In the genomic region with DNA sequence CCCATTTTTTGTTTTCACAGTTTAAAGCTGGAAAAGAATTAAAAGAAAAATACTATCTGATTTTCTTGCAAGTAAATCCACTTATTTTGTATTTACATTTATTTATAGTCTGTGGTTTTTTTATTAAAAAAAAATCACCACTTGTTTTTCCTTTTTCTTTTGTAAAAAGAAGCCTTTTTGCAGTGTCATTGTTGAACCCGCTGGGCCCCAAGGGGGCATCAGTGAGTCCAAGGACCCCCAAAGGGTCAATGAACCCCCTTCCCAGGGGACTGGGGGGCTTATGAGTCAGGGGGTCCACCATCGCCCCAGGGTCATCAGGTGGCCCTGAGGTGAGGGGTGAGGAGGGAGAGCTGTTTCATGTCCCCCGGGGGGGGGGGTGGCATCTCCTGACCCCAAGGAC, we compare ENCODE assay signal across 17 cellular contexts. TPM values are rescaled to one million over a fixed set of nuclear protein-coding genes. Genes with fewer than 3 reads are reported as not detected.
DNase-seq lines count a peak whose midpoint lies in the region; ATAC-seq, FAIRE-seq and TF ChIP-seq lines count a peak whose summit lies in the region.
"Had no signal": no experiment of that assay in that cellular context is flagged by ENCODE, and none has a peak within 500 bp of the region (broad histone marks: within the 10 kb centered on the region; RNA-seq: fewer than 3 reads in every experiment).

No MANE protein-coding gene starts in this region.

- BruUV-seq in A673 (replicated peaks; lab: Mats Ljungman, UMichigan), result no TSS peak
- BruUV-seq in PC-3 (replicated peaks; lab: Mats Ljungman, UMichigan), result no TSS peak

- H3K4ac ChIP-seq in H9 (ENCODE audit: low read depth, low read length), result no peak overlapping the region

- H3K9ac ChIP-seq in H9 (ENCODE audit: extremely low read depth, insufficient read length, low read length), result no peak overlapping the region
- H3K9ac ChIP-seq in PC-3 (ENCODE audit: low read length), result no peak overlapping the region
- no peak overlapping the region for H3K9ac ChIP-seq in endodermal cell (ENCODE audit: extremely low read depth, low read length, poor library complexity, severe bottlenecking)
- no peak overlapping the region for H3K9ac ChIP-seq in kidney (ENCODE audit: low read length in 2 of 2)

- no peak overlapping the region for H4K5ac ChIP-seq in H9 (ENCODE audit: insufficient read length, low read depth, low read length)

- H3K9me3 ChIP-seq in A673 (ENCODE audit: low read depth, low read length, poor library complexity, severe bottlenecking) (no peaks in the 10 kb centered on the region), H9 (ENCODE audit: control insufficient read depth, low read depth, low read length) (no peaks in the 10 kb centered on the region), PC-3 (ENCODE audit: low read length) (no peaks in the 10 kb centered on the region), endodermal cell (ENCODE audit: control insufficient read depth, low read length) (no peaks in the 10 kb centered on the region), kidney (ENCODE audit: control insufficient read depth in 1 of 2, low read length in 2 of 2) (no peaks in the 10 kb centered on the region), aorta (ENCODE audit: control insufficient read depth, low read length) (no peaks in the 10 kb centered on the region)

- no peaks in the 10 kb centered on the region for H3K27me3 ChIP-seq in A673 (replicated peaks; ENCODE audit: insufficient read depth, low read depth, low read length, poor library complexity)
- H3K27me3 ChIP-seq in H9 (ENCODE audit: insufficient read depth, low read length), result no peaks in the 10 kb centered on the region
- no peaks in the 10 kb centered on the region for H3K27me3 ChIP-seq in PC-3 (ENCODE audit: low read length)
- no peaks in the 10 kb centered on the region for H3K27me3 ChIP-seq in endodermal cell (ENCODE audit: control insufficient read depth, insufficient read depth, low read length, poor library complexity, severe bottlenecking)
- H3K27me3 ChIP-seq in aorta (ENCODE audit: control insufficient read depth in 1 of 2, insufficient read depth in 2 of 2, low read length in 1 of 2), result no peaks in the 10 kb centered on the region

- H3K4me1 Mint-ChIP-seq in H9, result peaks cover 21 to 39% of the 10 kb centered on the region in 2 experiments
- peaks cover 15% of the 10 kb centered on the region for H3K4me1 Mint-ChIP-seq in endodermal cell

- no peak for FAIRE-seq in kidney (lab: Jason Lieb, UNC)
- FAIRE-seq: GM19239 had no signal

- H3K9me2 ChIP-seq in PC-3 (replicated peaks; ENCODE audit: low read length), result no peaks in the 10 kb centered on the region

- no peak for DNase-seq in A673 (ENCODE audit: low spot score)
- no peak for DNase-seq in H9
- no peak for DNase-seq in PC-3
- DNase-seq in endodermal cell, result no peak
- no peak for DNase-seq in SHP77 treated with DMSO at 0.1 percent for 48 hours (lab: John Stamatoyannopoulos, UW)
- no peak for DNase-seq in kidney
- no peak for DNase-seq in aorta
- DNase-seq: COR-L47; Kasumi-1; NCI-H187; NCI-H2171; NCI-H446 treated with DMSO at 0.1 percent for 48 hours; NK-92 treated with Interleukin-12 subunit alpha and Interleukin-12 subunit beta, amount 100 ng/mL, for 24 hours had no signal

- no peaks in the 10 kb centered on the region for H3K36me3 ChIP-seq in A673 (ENCODE audit: insufficient read depth, low read length, poor library complexity, severe bottlenecking)
- H3K36me3 ChIP-seq in PC-3 (ENCODE audit: low read depth, low read length), result no peaks in the 10 kb centered on the region
- no peaks in the 10 kb centered on the region for H3K36me3 ChIP-seq in endodermal cell (ENCODE audit: control insufficient read depth, insufficient read depth, low read length)
- H3K36me3 ChIP-seq in kidney (ENCODE audit: control insufficient read depth in 1 of 2, insufficient read depth in 2 of 2, low read length in 2 of 2), result no peaks in the 10 kb centered on the region
- H3K36me3 ChIP-seq in aorta (ENCODE audit: control insufficient read depth in 1 of 2, insufficient read depth in 2 of 2, low read length in 1 of 2), result no peaks in the 10 kb centered on the region

- TF ChIP-seq CTCF in A673 (conservative IDR thresholded peaks at IDR 0.05; ENCODE audit: low read depth, low read length), result peak; percentile 24; the same call in 1 of the 2 replicates
- peak; percentile 54 for TF ChIP-seq CTCF in H9 (conservative IDR thresholded peaks at IDR 0.05)
- no peak; the same call in 1 of the 2 replicates for TF ChIP-seq CTCF in PC-3 (conservative IDR thresholded peaks at IDR 0.05; ENCODE audit: low read depth, low read length)
- peak; percentile 51 for TF ChIP-seq CTCF in endodermal cell (conservative IDR thresholded peaks at IDR 0.05)
- TF ChIP-seq CTCF in kidney (IDR thresholded peaks at IDR 0.05; ENCODE audit: borderline replicate concordance, extremely low read depth, insufficient read depth), result no peak

- intact Hi-C loops in A673 (cut with micrococcal nuclease; ENCODE audit: unreplicated experiment) (no loop called here), PC-3 (cut with micrococcal nuclease) (no loop called here), kidney (cut with DNase I) (no loop called here), aorta (cut with DNase I) (no loop called here)

- H3K27ac Mint-ChIP-seq in H9, result peak overlapping the region in 1 of 3 experiments; percentile 76; a peak in 1 of 7 replicates
- no peak overlapping the region for H3K27ac Mint-ChIP-seq in endodermal cell
- H3K27ac Mint-ChIP-seq: CD14-positive monocyte had no signal

- no peak overlapping the region for H4K8ac ChIP-seq in H9 (replicated peaks; ENCODE audit: insufficient read length, low read depth, low read length)

- H4K91ac ChIP-seq in H9 (ENCODE audit: insufficient read length, low read depth, low read length), result no peak overlapping the region

- H4K20me1 ChIP-seq in H9 (ENCODE audit: control insufficient read depth, insufficient read depth, insufficient read length) (no peaks in the 10 kb centered on the region), PC-3 (ENCODE audit: low read length) (no peaks in the 10 kb centered on the region)

- H2AFZ ChIP-seq in H9 (ENCODE audit: low read length) (no peak overlapping the region), PC-3 (ENCODE audit: low read length) (peak overlapping the region; percentile 49; the same call in 1 of the 2 replicates)
- H2AFZ ChIP-seq: PC-9 had no signal

- WGBS in H9 (ENCODE audit: extremely low coverage, insufficient read length, low lambda C conversion rate), result no CpG with 5 or more reads among the region's 3 CpGs
- 92% methylated on average over 3 of the region's 3 CpGs; no CpG with 5 or more reads in 1 of the 2 experiments for WGBS in endodermal cell (ENCODE audit: insufficient coverage in 1 of 2, insufficient read length in 1 of 2), 2 experiments
- 64 to 65% methylated on average over 3 of the region's 3 CpGs for WGBS in aorta, 2 donors

- H3K4me3 ChIP-seq in A673 (ENCODE audit: low read depth, low read length, poor library complexity, severe bottlenecking), result no peak overlapping the region
- no peak overlapping the region for H3K4me3 ChIP-seq in PC-3 (ENCODE audit: low read length)
- no peak overlapping the region for H3K4me3 ChIP-seq in endodermal cell (ENCODE audit: low read length)
- no peak overlapping the region for H3K4me3 ChIP-seq in kidney (ENCODE audit: low read length in 2 of 2)
- no peak overlapping the region for H3K4me3 ChIP-seq in aorta (ENCODE audit: low read length in 2 of 2)
- H3K4me3 ChIP-seq: PC-9 had no signal

- no peak overlapping the region for H2BK5ac ChIP-seq in H9 (ENCODE audit: insufficient read length, low read length)

- POLR2A ChIA-PET in A673 (lab: Charles Lee; ENCODE audit: low non-redundant PET) (no interaction called here), PC-3 (lab: Charles Lee; ENCODE audit: unreplicated experiment) (no interaction called here)

- H3K14ac ChIP-seq in H9 (ENCODE audit: insufficient read depth, low read length), result peak overlapping the region; percentile 12; the same call in 1 of the 2 replicates

- H3K36me3 Mint-ChIP-seq in H9 (ENCODE audit: insufficient read depth in 1 of 3, low read depth in 3 of 3) (no peaks in the 10 kb centered on the region), endodermal cell (ENCODE audit: low read depth) (no peaks in the 10 kb centered on the region)
- H3K36me3 Mint-ChIP-seq: CD14-positive monocyte had no signal

- H2AK5ac ChIP-seq in H9 (ENCODE audit: insufficient read length, low read length), result no peak overlapping the region

- H3K18ac ChIP-seq in H9 (ENCODE audit: insufficient read length, low read depth, low read length), result no peak overlapping the region

- ATAC-seq in PC-3 (no peak), aorta (ENCODE audit: low FRiP score) (no peak), GM21360 (IDR thresholded peaks at IDR 0.05; ENCODE audit: unreplicated experiment) (no peak)

- H3K4me1 ChIP-seq in A673 (ENCODE audit: insufficient read depth, low read length, poor library complexity, severe bottlenecking) (no peaks in the 10 kb centered on the region), H9 (ENCODE audit: insufficient read depth, low read length) (peaks cover 12% of the 10 kb centered on the region; the same call in 1 of the 2 replicates), PC-3 (ENCODE audit: insufficient read depth, low read length) (peaks cover 15% of the 10 kb centered on the region), endodermal cell (ENCODE audit: control insufficient read depth, insufficient read depth, low read length) (no peaks in the 10 kb centered on the region), kidney (ENCODE audit: control insufficient read depth in 1 of 2, insufficient read depth in 1 of 2, low read depth in 1 of 2, low read length in 2 of 2) (no peaks in the 10 kb centered on the region), aorta (ENCODE audit: control insufficient read depth in 1 of 2, insufficient read depth in 2 of 2, low read length in 2 of 2) (no peaks in the 10 kb centered on the region)

- peak overlapping the region in 1 of 2 experiments; percentile 23; a peak in 1 of 5 replicates for H3K4me3 Mint-ChIP-seq in H9
- H3K4me3 Mint-ChIP-seq in endodermal cell, result no peak overlapping the region

- H2BK20ac ChIP-seq in H9 (ENCODE audit: low read depth, low read length, poor library complexity, severe bottlenecking), result no peak overlapping the region

- no peaks in the 10 kb centered on the region for H3K9me3 Mint-ChIP-seq in H9
- H3K9me3 Mint-ChIP-seq in endodermal cell, result no peaks in the 10 kb centered on the region

- no peak overlapping the region for H3K56ac ChIP-seq in H9 (ENCODE audit: insufficient read length, low read depth, low read length)

- no peak overlapping the region for H3T11ph ChIP-seq in H9 (ENCODE audit: low read length)

- H3K23me2 ChIP-seq in H9 (ENCODE audit: insufficient read length, low read depth, low read length, poor library complexity, severe bottlenecking), result no peaks in the 10 kb centered on the region

- no peaks in the 10 kb centered on the region for H3F3A ChIP-seq in PC-3 (ENCODE audit: low read length, unreplicated experiment)

- no peak overlapping the region for H3K23ac ChIP-seq in H9 (ENCODE audit: insufficient read length, low read depth, low read length)

- no peak overlapping the region for H2BK15ac ChIP-seq in H9 (ENCODE audit: low read depth, low read length)

- no peak overlapping the region for H3K27ac ChIP-seq in A673 (ENCODE audit: low read depth, low read length, poor library complexity, severe bottlenecking)
- H3K27ac ChIP-seq in H9 (ENCODE audit: insufficient read length, low read depth, low read length), result no peak overlapping the region
- no peak overlapping the region for H3K27ac ChIP-seq in PC-3 (ENCODE audit: low read length)
- H3K27ac ChIP-seq in endodermal cell (ENCODE audit: low read depth, low read length), result no peak overlapping the region
- no peak overlapping the region for H3K27ac ChIP-seq in kidney (ENCODE audit: low read depth in 2 of 2, low read length in 2 of 2)
- H3K27ac ChIP-seq in aorta (ENCODE audit: low read depth in 1 of 2, low read length in 2 of 2), result no peak overlapping the region
- H3K27ac ChIP-seq: PC-9 had no signal

- peaks cover 13% of the 10 kb centered on the region for H3K27me3 Mint-ChIP-seq in H9 (ENCODE audit: low read depth)
- no peaks in the 10 kb centered on the region for H3K27me3 Mint-ChIP-seq in endodermal cell (ENCODE audit: insufficient read depth)

- CTCF ChIA-PET in A673 (lab: Charles Lee), result interaction anchor here (0.6 to 0.9 kb wide), 2 partner anchors 46 to 293 kb away, joined by 3 to 7 read pairs; no protein-coding TSS in a partner anchor
- CTCF ChIA-PET in PC-3 (lab: Charles Lee), result no interaction called here

- no peak overlapping the region for H2BK12ac ChIP-seq in H9 (ENCODE audit: insufficient read length, low read depth, low read length)

- no peak overlapping the region for H3K4me2 ChIP-seq in H9 (ENCODE audit: insufficient read depth, insufficient read length, low read length)
- no peak overlapping the region for H3K4me2 ChIP-seq in PC-3 (ENCODE audit: low read length)
- H3K4me2 ChIP-seq: PC-9 had no signal

- H3K79me2 ChIP-seq in H9 (ENCODE audit: insufficient read depth, low read length) (no peaks in the 10 kb centered on the region), PC-3 (ENCODE audit: low read length) (no peaks in the 10 kb centered on the region)

- no peak overlapping the region for H2BK120ac ChIP-seq in H9 (ENCODE audit: low read depth, low read length, poor library complexity, severe bottlenecking)

- H3K79me1 ChIP-seq in H9 (ENCODE audit: insufficient read depth, low read depth, low read length, poor library complexity, severe bottlenecking), result no peaks in the 10 kb centered on the region

RNA-seq across cellular contexts. Expression of gene EIF3D, which starts 34.0 kb away (rescaled TPM):
- total RNA-seq in A673 (2021) (237 and 249 TPM in 2 replicates), H9 (2021) (189 and 198 TPM in 2 replicates), PC-3 (2014; rRNA removed) (210 and 247 TPM in 2 replicates), endodermal cell (100 to 1,000 TPM; 157 to 196 TPM), kidney (140 TPM), aorta (100 to 1,000 TPM; 122 to 146 TPM)
- 158 TPM for polyA plus RNA-seq in endodermal cell (2013, experiment 1 of 2)
- 164 TPM for polyA plus RNA-seq in endodermal cell (2013, experiment 2 of 2)
- polyA plus RNA-seq in kidney (ENCODE audit: insufficient read depth, low read depth, low replicate concordance) (129 TPM), aorta (100 to 1,000 TPM; 157 to 236 TPM)

RNA-seq across cellular contexts. Expression of gene FOXRED2, which starts 56.2 kb away (rescaled TPM):
- 53.8 and 60.4 TPM in 2 replicates for total RNA-seq in A673 (2021)
- 31.3 and 34.4 TPM in 2 replicates for total RNA-seq in H9 (2021)
- total RNA-seq in PC-3 (2014; rRNA removed), result 5.5 and 6.5 TPM in 2 replicates
- 10 to 100 TPM; 28.3 to 33.3 TPM for total RNA-seq in endodermal cell
- polyA plus RNA-seq in endodermal cell (2013, experiment 1 of 2), result 18.0 TPM
- 17.1 TPM for polyA plus RNA-seq in endodermal cell (2013, experiment 2 of 2)
- 8.5 TPM for total RNA-seq in kidney
- 6.5 TPM for polyA plus RNA-seq in kidney (ENCODE audit: insufficient read depth, low read depth, low replicate concordance)
- 10 to 100 TPM in 1 of 2 donors, 1 to 10 TPM in 1; 4.6 to 11.1 TPM for total RNA-seq in aorta
- polyA plus RNA-seq in aorta, result 1 to 10 TPM; 1.6 to 2.5 TPM

Comparison
In these comparisons a context has a peak if more than half of its experiments do, and no peak if none do; other contexts are left out.
1. CTCF ChIP-seq: peak in A673 (single experiment), H9 (single experiment) and endodermal cell (single experiment); none in PC-3 (single experiment) and kidney (single experiment).